Comparison of ENCODE assay signal across 1 cellular context in genomic region chr12:9740109-9740750, GRCh38.
TF ChIP-seq lines count a peak whose summit lies in the region.

No MANE protein-coding gene starts in this region.

TF ChIP-seq in K562, 482 proteins besides CTCF, POLR2A, EP300 and RAD21 (continued from another document and continues in another):
- TF ChIP-seq, protein P1, sequence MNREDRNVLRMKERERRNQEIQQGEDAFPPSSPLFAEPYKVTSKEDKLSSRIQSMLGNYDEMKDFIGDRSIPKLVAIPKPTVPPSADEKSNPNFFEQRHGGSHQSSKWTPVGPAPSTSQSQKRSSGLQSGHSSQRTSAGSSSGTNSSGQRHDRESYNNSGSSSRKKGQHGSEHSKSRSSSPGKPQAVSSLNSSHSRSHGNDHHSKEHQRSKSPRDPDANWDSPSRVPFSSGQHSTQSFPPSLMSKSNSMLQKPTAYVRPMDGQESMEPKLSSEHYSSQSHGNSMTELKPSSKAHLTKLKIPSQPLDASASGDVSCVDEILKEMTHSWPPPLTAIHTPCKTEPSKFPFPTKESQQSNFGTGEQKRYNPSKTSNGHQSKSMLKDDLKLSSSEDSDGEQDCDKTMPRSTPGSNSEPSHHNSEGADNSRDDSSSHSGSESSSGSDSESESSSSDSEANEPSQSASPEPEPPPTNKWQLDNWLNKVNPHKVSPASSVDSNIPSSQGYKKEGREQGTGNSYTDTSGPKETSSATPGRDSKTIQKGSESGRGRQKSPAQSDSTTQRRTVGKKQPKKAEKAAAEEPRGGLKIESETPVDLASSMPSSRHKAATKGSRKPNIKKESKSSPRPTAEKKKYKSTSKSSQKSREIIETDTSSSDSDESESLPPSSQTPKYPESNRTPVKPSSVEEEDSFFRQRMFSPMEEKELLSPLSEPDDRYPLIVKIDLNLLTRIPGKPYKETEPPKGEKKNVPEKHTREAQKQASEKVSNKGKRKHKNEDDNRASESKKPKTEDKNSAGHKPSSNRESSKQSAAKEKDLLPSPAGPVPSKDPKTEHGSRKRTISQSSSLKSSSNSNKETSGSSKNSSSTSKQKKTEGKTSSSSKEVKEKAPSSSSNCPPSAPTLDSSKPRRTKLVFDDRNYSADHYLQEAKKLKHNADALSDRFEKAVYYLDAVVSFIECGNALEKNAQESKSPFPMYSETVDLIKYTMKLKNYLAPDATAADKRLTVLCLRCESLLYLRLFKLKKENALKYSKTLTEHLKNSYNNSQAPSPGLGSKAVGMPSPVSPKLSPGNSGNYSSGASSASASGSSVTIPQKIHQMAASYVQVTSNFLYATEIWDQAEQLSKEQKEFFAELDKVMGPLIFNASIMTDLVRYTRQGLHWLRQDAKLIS (CRISPR knock-in tag; IDR thresholded peaks at IDR 0.05), result no peak
- TF ChIP-seq POLR3G (IDR thresholded peaks at IDR 0.05; ENCODE audit: extremely low read depth, insufficient read length, insufficient replicate concordance), result no peak
- TF ChIP-seq NBN (IDR thresholded peaks at IDR 0.05; ENCODE audit: low read depth), result no peak
- no peak for TF ChIP-seq LCOR (CRISPR knock-in tag; IDR thresholded peaks at IDR 0.05)
- TF ChIP-seq PTRF (tag; IDR thresholded peaks at IDR 0.05), result no peak
- TF ChIP-seq, protein P2, sequence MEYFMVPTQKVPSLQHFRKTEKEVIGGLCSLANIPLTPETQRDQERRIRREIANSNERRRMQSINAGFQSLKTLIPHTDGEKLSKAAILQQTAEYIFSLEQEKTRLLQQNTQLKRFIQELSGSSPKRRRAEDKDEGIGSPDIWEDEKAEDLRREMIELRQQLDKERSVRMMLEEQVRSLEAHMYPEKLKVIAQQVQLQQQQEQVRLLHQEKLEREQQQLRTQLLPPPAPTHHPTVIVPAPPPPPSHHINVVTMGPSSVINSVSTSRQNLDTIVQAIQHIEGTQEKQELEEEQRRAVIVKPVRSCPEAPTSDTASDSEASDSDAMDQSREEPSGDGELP (CRISPR knock-in tag; IDR thresholded peaks at IDR 0.05; ENCODE audit: borderline replicate concordance), result no peak
- no peak for TF ChIP-seq SMARCB1 (IDR thresholded peaks at IDR 0.05; ENCODE audit: insufficient read length, low read depth)
- no peak for TF ChIP-seq ATF2 (CRISPR knock-in tag; IDR thresholded peaks at IDR 0.05)
- TF ChIP-seq ZNF232 (CRISPR knock-in tag; IDR thresholded peaks at IDR 0.05), result no peak
- TF ChIP-seq MCM7 (IDR thresholded peaks at IDR 0.05), result no peak
- peak; percentile 49; the same call in 1 of the 2 replicates for TF ChIP-seq MGA (IDR thresholded peaks at IDR 0.05)
- TF ChIP-seq, protein P3, sequence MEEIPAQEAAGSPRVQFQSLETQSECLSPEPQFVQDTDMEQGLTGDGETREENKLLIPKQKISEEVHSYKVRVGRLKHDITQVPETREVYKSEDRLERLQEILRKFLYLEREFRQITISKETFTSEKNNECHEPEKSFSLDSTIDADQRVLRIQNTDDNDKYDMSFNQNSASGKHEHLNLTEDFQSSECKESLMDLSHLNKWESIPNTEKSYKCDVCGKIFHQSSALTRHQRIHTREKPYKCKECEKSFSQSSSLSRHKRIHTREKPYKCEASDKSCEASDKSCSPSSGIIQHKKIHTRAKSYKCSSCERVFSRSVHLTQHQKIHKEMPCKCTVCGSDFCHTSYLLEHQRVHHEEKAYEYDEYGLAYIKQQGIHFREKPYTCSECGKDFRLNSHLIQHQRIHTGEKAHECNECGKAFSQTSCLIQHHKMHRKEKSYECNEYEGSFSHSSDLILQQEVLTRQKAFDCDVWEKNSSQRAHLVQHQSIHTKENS (CRISPR knock-in tag; IDR thresholded peaks at IDR 0.05), result no peak
- TF ChIP-seq ARID3B (CRISPR knock-in tag; IDR thresholded peaks at IDR 0.05; ENCODE audit: borderline replicate concordance), result no peak
- TF ChIP-seq HDAC2 (IDR thresholded peaks at IDR 0.05), result no peak
- 0 out of 4 replicates have a peak, but pooled peaks of 1 of the 2 experiments have one; percentile 16 for TF ChIP-seq MNT (conservative IDR thresholded peaks at IDR 0.05)
- TF ChIP-seq DNMT1 (IDR thresholded peaks at IDR 0.05), result no peak
- no peak for TF ChIP-seq RBM34 (IDR thresholded peaks at IDR 0.05; ENCODE audit: borderline replicate concordance, insufficient read depth, low read length)
- no peak for TF ChIP-seq TSC22D4 (tag; IDR thresholded peaks at IDR 0.05)
- no peak for TF ChIP-seq MECOM (CRISPR knock-in tag; IDR thresholded peaks at IDR 0.05)
- TF ChIP-seq PPARD (CRISPR knock-in tag; IDR thresholded peaks at IDR 0.05), result no peak
- no peak for TF ChIP-seq IRF2 (CRISPR knock-in tag; IDR thresholded peaks at IDR 0.05)
- TF ChIP-seq MLX (CRISPR knock-in tag; conservative IDR thresholded peaks at IDR 0.05), result no peak
- TF ChIP-seq SAP30 (IDR thresholded peaks at IDR 0.05; ENCODE audit: borderline replicate concordance, insufficient read depth, low read depth, low read length, poor library complexity, severe bottlenecking), result no peak
- TF ChIP-seq SMAD3 (CRISPR knock-in tag; conservative IDR thresholded peaks at IDR 0.05), result no peak
- TF ChIP-seq RUNX1 (IDR thresholded peaks at IDR 0.05; ENCODE audit: low read depth), result no peak
- TF ChIP-seq, protein P4, sequence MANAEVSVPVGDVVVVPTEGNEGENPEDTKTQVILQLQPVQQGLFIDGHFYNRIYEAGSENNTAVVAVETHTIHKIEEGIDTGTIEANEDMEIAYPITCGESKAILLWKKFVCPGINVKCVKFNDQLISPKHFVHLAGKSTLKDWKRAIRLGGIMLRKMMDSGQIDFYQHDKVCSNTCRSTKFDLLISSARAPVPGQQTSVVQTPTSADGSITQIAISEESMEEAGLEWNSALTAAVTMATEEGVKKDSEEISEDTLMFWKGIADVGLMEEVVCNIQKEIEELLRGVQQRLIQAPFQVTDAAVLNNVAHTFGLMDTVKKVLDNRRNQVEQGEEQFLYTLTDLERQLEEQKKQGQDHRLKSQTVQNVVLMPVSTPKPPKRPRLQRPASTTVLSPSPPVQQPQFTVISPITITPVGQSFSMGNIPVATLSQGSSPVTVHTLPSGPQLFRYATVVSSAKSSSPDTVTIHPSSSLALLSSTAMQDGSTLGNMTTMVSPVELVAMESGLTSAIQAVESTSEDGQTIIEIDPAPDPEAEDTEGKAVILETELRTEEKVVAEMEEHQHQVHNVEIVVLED (CRISPR knock-in tag; IDR thresholded peaks at IDR 0.05), result no peak
- TF ChIP-seq HNRNPUL1 (IDR thresholded peaks at IDR 0.05; ENCODE audit: low read length), result no peak
- TF ChIP-seq NR2F6 (CRISPR knock-in tag; IDR thresholded peaks at IDR 0.05), result no peak
- no peak for TF ChIP-seq ZNF239 (CRISPR knock-in tag; IDR thresholded peaks at IDR 0.05)
- TF ChIP-seq FIP1L1 (IDR thresholded peaks at IDR 0.05; ENCODE audit: low read depth, low read length, poor library complexity, severe bottlenecking), result no peak
- no peak for TF ChIP-seq ZNF561 (CRISPR knock-in tag; conservative IDR thresholded peaks at IDR 0.05)
- TF ChIP-seq POLR2AphosphoS2 (IDR thresholded peaks at IDR 0.05; ENCODE audit: low read length), result no peak
- 0 out of 2 replicates have a peak, but pooled peaks have one; percentile 41 for TF ChIP-seq L3MBTL2 (IDR thresholded peaks at IDR 0.05)
- TF ChIP-seq CBX5 (IDR thresholded peaks at IDR 0.05; ENCODE audit: borderline replicate concordance, low read depth), result no peak
